1 cellular context compared by ENCODE assay signal in genomic region chr15:56733131-56734012, GRCh38.
A peak's percentile ranks its signal among the peaks of the same experiment; 100 is the strongest.
TF ChIP-seq lines count a peak whose summit lies in the region.

TSS of gene ZNF280D (minus strand) at chr15:56733509. CDS start at chr15:56707109, 26,400 bp downstream.

TF ChIP-seq in HepG2, 621 proteins besides CTCF, POLR2A, EP300 and RAD21 (continued from another document and continues in another):
- TF ChIP-seq ZHX2 (IDR thresholded peaks at IDR 0.05; ENCODE audit: low read depth) (peak; percentile 57), ZHX2 (CRISPR knock-in tag; IDR thresholded peaks at IDR 0.05; ENCODE audit: borderline replicate concordance) (0 out of 2 replicates have a peak, but pooled peaks have one; percentile 27), E2F2 (CRISPR knock-in tag; IDR thresholded peaks at IDR 0.05; ENCODE audit: borderline replicate concordance) (no peak), NCOR1 (IDR thresholded peaks at IDR 0.05; ENCODE audit: borderline replicate concordance, low read length) (no peak), GPBP1L1 (CRISPR knock-in tag; IDR thresholded peaks at IDR 0.05) (no peak), HDAC1 (CRISPR knock-in tag; IDR thresholded peaks at IDR 0.05) (no peak), ZNF101 (CRISPR knock-in tag; IDR thresholded peaks at IDR 0.05; ENCODE audit: borderline replicate concordance, low read depth) (0 out of 2 replicates have a peak, but pooled peaks have one; percentile 36), SIX4 (CRISPR knock-in tag; IDR thresholded peaks at IDR 0.05) (0 out of 2 replicates have a peak, but pooled peaks have one; percentile 26), ZZZ3 (CRISPR knock-in tag; IDR thresholded peaks at IDR 0.05; ENCODE audit: borderline replicate concordance) (no peak), ZNF792 (CRISPR knock-in tag; IDR thresholded peaks at IDR 0.05) (no peak), NFRKB (IDR thresholded peaks at IDR 0.05) (no peak), ZNF484 (CRISPR knock-in tag; IDR thresholded peaks at IDR 0.05; ENCODE audit: borderline replicate concordance, low read depth) (no peak; the same call in 1 of the 2 replicates), ZFP91 (CRISPR knock-in tag; IDR thresholded peaks at IDR 0.05; ENCODE audit: borderline replicate concordance) (peak; percentile 54), JDP2 (CRISPR knock-in tag; IDR thresholded peaks at IDR 0.05; ENCODE audit: borderline replicate concordance) (0 out of 2 replicates have a peak, but pooled peaks have one; percentile 34), ZNF546 (CRISPR knock-in tag; conservative IDR thresholded peaks at IDR 0.05) (peak; percentile 71), RERE (CRISPR knock-in tag; IDR thresholded peaks at IDR 0.05; ENCODE audit: low read depth) (no peak), NBN (conservative IDR thresholded peaks at IDR 0.05) (no peak), XRCC5 (optimal IDR thresholded peaks at IDR 0.05; ENCODE audit: low read length) (no peak), REST (IDR thresholded peaks at IDR 0.05; ENCODE audit: borderline replicate concordance in 1 of 2, low read depth in 1 of 2, low read length in 2 of 2) (no peak), CREB3 (CRISPR knock-in tag; IDR thresholded peaks at IDR 0.05) (peak; percentile 80; the same call in 1 of the 2 replicates), ZNF256 (CRISPR knock-in tag; conservative IDR thresholded peaks at IDR 0.05) (no peak), TAF1 (CRISPR knock-in tag; IDR thresholded peaks at IDR 0.05) (peak; percentile 77), RELA (CRISPR knock-in tag; IDR thresholded peaks at IDR 0.05) (no peak), ZNF496 (CRISPR knock-in tag; IDR thresholded peaks at IDR 0.05; ENCODE audit: insufficient replicate concordance) (no peak), STAT5B (CRISPR knock-in tag; IDR thresholded peaks at IDR 0.05) (no peak), ELF4 (CRISPR knock-in tag; IDR thresholded peaks at IDR 0.05; ENCODE audit: borderline replicate concordance) (no peak), AKNA (CRISPR knock-in tag; IDR thresholded peaks at IDR 0.05; ENCODE audit: borderline replicate concordance) (no peak), ZNF556 (CRISPR knock-in tag; IDR thresholded peaks at IDR 0.05; ENCODE audit: borderline replicate concordance) (peak; percentile 40; the same call in 1 of the 2 replicates)
